ENCODE assay signal across 23 cellular contexts in genomic region chr3:148931574-148931973, GRCh38.
"Had no signal": no experiment of that assay in that cellular context is flagged by ENCODE, and none has a peak within 500 bp of the region (broad histone marks: within the 10 kb centered on the region; RNA-seq: fewer than 3 reads in every experiment).

No MANE protein-coding gene starts in this region.

- DNase-seq: activated CD4-positive, alpha-beta T cell treated with anti-CD3 and anti-CD28 coated beads for 1 hour; activated CD4-positive, alpha-beta T cell treated with anti-CD3 and anti-CD28 coated beads, Interleukin-2, amount 50 U/mL, for 1 hour; activated CD8-positive, alpha-beta T cell treated with anti-CD3 and anti-CD28 coated beads, Interleukin-2, amount 10 ng/mL, durations not matched to agents 7 days and 5 days; activated naive CD4-positive, alpha-beta T cell; activated T-cell treated with anti-CD3 and anti-CD28 coated beads, Interleukin-2, amount 50 U/mL, for 24 hours; adrenal gland; caudate nucleus; effector memory CD4-positive, alpha-beta T cell; glutamatergic neuron; hypothalamus; nephron progenitor cell; pancreas; psoas muscle; stimulated activated CD4-positive, alpha-beta T cell treated with anti-CD3 and anti-CD28 coated beads, Interleukin-4, amount 100 ng/mL, for 24 hours; stimulated activated naive CD8-positive, alpha-beta T cell treated with anti-CD3 and anti-CD28 coated beads, Interleukin-15, Interleukin-2, amounts not matched to agents 100 U/mL and 50 U/mL, for 24 hours had no signal

- H3K4me1 ChIP-seq: adrenal gland, ascending aorta, esophagus muscularis mucosa, pancreas, right atrium auricular region had no signal

- H3K9me3 ChIP-seq: adrenal gland, ascending aorta, esophagus muscularis mucosa, pancreas, psoas muscle, right atrium auricular region had no signal

- FAIRE-seq: endothelial cell of umbilical vein, islet of Langerhans, pancreas had no signal

- H3K27ac ChIP-seq: adrenal gland, ascending aorta, brain microvascular endothelial cell, esophagus muscularis mucosa, pancreas, psoas muscle, right atrium auricular region, VCaP had no signal

- H3K27me3 ChIP-seq: adrenal gland, ascending aorta, brain microvascular endothelial cell, esophagus muscularis mucosa, pancreas, right atrium auricular region had no signal

- H3K4me3 ChIP-seq: adrenal gland, ascending aorta, esophagus muscularis mucosa, pancreas, psoas muscle, right atrium auricular region had no signal

- ATAC-seq: activated CD8-positive, alpha-beta T cell treated with anti-CD3 and anti-CD28 coated beads, Interleukin-2, amount 10 ng/mL, durations not matched to agents 7 days and 5 days; activated T-helper 17 cell treated with anti-CD3 and anti-CD28 coated beads, Interleukin-2, amount 50 U/mL, for 72 hours; pancreas; psoas muscle; stimulated activated naive CD8-positive, alpha-beta T cell treated with anti-CD3 and anti-CD28 coated beads, Interleukin-15, Interleukin-2, amounts not matched to agents 100 U/mL and 50 U/mL, for 24 hours had no signal

- H3K36me3 ChIP-seq: adrenal gland, ascending aorta, brain microvascular endothelial cell, esophagus muscularis mucosa, pancreas, right atrium auricular region had no signal
